In the genomic region with DNA sequence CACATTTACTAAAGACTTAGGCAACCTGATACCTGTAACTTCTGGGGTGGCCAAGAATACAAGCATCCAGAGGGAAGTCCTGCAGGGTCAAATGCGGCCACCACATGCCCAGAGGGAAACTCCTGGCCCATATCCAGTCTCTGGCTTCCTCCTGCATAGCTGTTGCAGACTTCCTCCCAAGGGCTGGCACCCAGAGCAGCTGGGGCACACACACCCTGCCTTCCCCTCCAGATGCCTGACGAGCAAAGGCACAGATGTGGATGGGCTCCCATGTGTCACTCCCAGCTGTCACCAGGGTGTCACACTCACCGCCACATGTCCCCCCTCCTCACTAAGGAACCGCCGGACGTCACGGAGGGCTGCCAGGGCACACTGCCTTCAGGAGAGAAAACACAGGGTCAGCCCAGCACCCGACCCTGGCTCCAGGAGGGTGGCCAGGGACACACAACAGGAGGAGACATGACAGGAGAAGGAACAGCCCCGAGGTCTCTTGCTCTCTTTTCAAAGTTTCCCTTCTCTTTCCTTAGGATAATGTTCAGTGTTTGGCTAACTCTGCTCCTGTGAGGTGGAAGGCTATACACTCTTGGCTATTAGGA, we compare ENCODE assay signal across 1 cellular context.
A peak's percentile ranks its signal among the peaks of the same experiment; 100 is the strongest.
TF ChIP-seq lines count a peak whose summit lies in the region.

No MANE protein-coding gene starts in this region.

TF ChIP-seq in HepG2, 621 proteins besides CTCF, POLR2A, EP300 and RAD21:
- TF ChIP-seq RBFOX2 (IDR thresholded peaks at IDR 0.05; ENCODE audit: low read depth, low read length), result peak; percentile 46; the same call in 1 of the 2 replicates
- TF ChIP-seq ZNF687 (CRISPR knock-in tag; IDR thresholded peaks at IDR 0.05), result 0 out of 2 replicates have a peak, but pooled peaks have one; percentile 20
- no peak for TF ChIP-seq AGO1 (IDR thresholded peaks at IDR 0.05; ENCODE audit: low read depth, low read length, poor library complexity, severe bottlenecking)
- no peak for TF ChIP-seq NPAS2 (CRISPR knock-in tag; IDR thresholded peaks at IDR 0.05; ENCODE audit: borderline replicate concordance)
TF ChIP-seq in HepG2: peak in this region for 2.
